9 cellular contexts compared by ENCODE assay signal in genomic region chr1:35573198-35573775, GRCh38. TPM values are rescaled to one million over a fixed set of nuclear protein-coding genes. Genes with fewer than 3 reads are reported as not detected.
A peak's percentile ranks its signal among the peaks of the same experiment; 100 is the strongest.
DNase-seq lines count a peak whose midpoint lies in the region; ATAC-seq and TF ChIP-seq lines count a peak whose summit lies in the region.
"Had no signal": no experiment of that assay in that cellular context is flagged by ENCODE, and none has a peak within 500 bp of the region (broad histone marks: within the 10 kb centered on the region; RNA-seq: fewer than 3 reads in every experiment).

TSS of gene TFAP2E (plus strand) at chr1:35573314. CDS start at chr1:35573578, 264 bp downstream.

- H3K9ac ChIP-seq in duodenal mucosa (ENCODE audit: low read depth in 1 of 2, low read length in 2 of 2), result peak within 1 kb of the TSS in 1 of 2 donors; percentile 3

- H3K36me3 Mint-ChIP-seq in CD4-positive, alpha-beta memory T cell, result no peaks in the 10 kb centered on the region
- peaks cover 5% of the 10 kb centered on the region for H3K36me3 Mint-ChIP-seq in activated CD4-positive, alpha-beta T cell treated with anti-CD3 and anti-CD28 coated beads, Interleukin-2, amount 10 ng/mL, durations not matched to agents 7 days and 5 days (ENCODE audit: low read depth)

- peaks cover 26% of the 10 kb centered on the region for H3K4me1 ChIP-seq in CD4-positive, alpha-beta memory T cell (ENCODE audit: insufficient read depth, low read length)
- peaks cover 13 to 18% of the 10 kb centered on the region in 2 donors for H3K4me1 ChIP-seq in duodenal mucosa (ENCODE audit: control insufficient read depth in 1 of 2, insufficient read depth in 2 of 2, low read length in 2 of 2)
- peaks cover 13 to 29% of the 10 kb centered on the region in 2 donors for H3K4me1 ChIP-seq in thyroid gland

- POLR2A ChIA-PET in CD4-positive, alpha-beta memory T cell (lab: Charles Lee; ENCODE audit: partially characterized antibody), result interaction anchor here (0.9 to 2.4 kb wide), 6 partner anchors 9 to 196 kb away, joined by 3 to 9 read pairs (median 3); partner anchors contain the start of genes CLSPN, KIAA0319L and NCDN
- POLR2A ChIA-PET in activated CD4-positive, alpha-beta T cell treated with anti-CD3 and anti-CD28 coated beads, Interleukin-2, amount 10 ng/mL, durations not matched to agents 7 days and 5 days (lab: Charles Lee), result no interaction called here

- DNase-seq in CD4-positive, alpha-beta memory T cell, result no peak
- DNase-seq in NCI-H2227 (lab: John Stamatoyannopoulos, UW; ENCODE audit: unreplicated experiment) (peak; percentile 80), left lobe of liver (ENCODE audit: low spot score) (no peak), thyroid gland (peak; percentile 51 to 58), SHP77 treated with DMSO at 0.1 percent for 48 hours (lab: John Stamatoyannopoulos, UW) (no peak)
- DNase-seq in activated CD4-positive, alpha-beta T cell treated with anti-CD3 and anti-CD28 coated beads, Interleukin-2, amount 10 ng/mL, durations not matched to agents 7 days and 5 days, result no peak
- no peak for DNase-seq in activated CD8-positive, alpha-beta memory T cell treated with anti-CD3 and anti-CD28 coated beads, Interleukin-2, amount 50 U/mL, for 48 hours

- no peak for TF ChIP-seq POLR2A in thyroid gland (IDR thresholded peaks at IDR 0.05)

- no peaks in the 10 kb centered on the region for H3K9me3 ChIP-seq in CD4-positive, alpha-beta memory T cell (ENCODE audit: control insufficient read depth in 1 of 2, low read length in 2 of 2)
- H3K9me3 ChIP-seq in duodenal mucosa (ENCODE audit: control insufficient read depth in 1 of 2, low read length in 2 of 2), result no peaks in the 10 kb centered on the region
- H3K9me3 ChIP-seq in thyroid gland, result no peaks in the 10 kb centered on the region

- H3K4me1 Mint-ChIP-seq in CD4-positive, alpha-beta memory T cell, result peaks cover 11 to 43% (median 25%) of the 10 kb centered on the region in 4 donors
- peaks cover 27% of the 10 kb centered on the region for H3K4me1 Mint-ChIP-seq in activated CD4-positive, alpha-beta T cell treated with anti-CD3 and anti-CD28 coated beads, Interleukin-2, amount 10 ng/mL, durations not matched to agents 7 days and 5 days

- no peaks in the 10 kb centered on the region for H3K36me3 ChIP-seq in CD4-positive, alpha-beta memory T cell (ENCODE audit: insufficient read depth, low read length)
- no peaks in the 10 kb centered on the region for H3K36me3 ChIP-seq in duodenal mucosa (ENCODE audit: control insufficient read depth in 1 of 2, insufficient read depth in 2 of 2, low read length in 2 of 2)
- no peaks in the 10 kb centered on the region for H3K36me3 ChIP-seq in thyroid gland

- ATAC-seq in left lobe of liver, result peak; percentile 10

- no peak within 1 kb of the TSS for H3K27ac ChIP-seq in CD4-positive, alpha-beta memory T cell (ENCODE audit: low read depth, low read length)
- H3K27ac ChIP-seq in duodenal mucosa (ENCODE audit: low read depth, low read length) (no peak within 1 kb of the TSS), thyroid gland (no peak within 1 kb of the TSS)
- H3K27ac ChIP-seq: epithelial cell of prostate had no signal

- peaks cover 0 to 2% (median 0%) of the 10 kb centered on the region in 8 donors for H3K9me3 Mint-ChIP-seq in CD4-positive, alpha-beta memory T cell
- H3K9me3 Mint-ChIP-seq in activated CD4-positive, alpha-beta T cell treated with anti-CD3 and anti-CD28 coated beads, Interleukin-2, amount 10 ng/mL, durations not matched to agents 7 days and 5 days, result no peaks in the 10 kb centered on the region

- H3K4me3 ChIP-seq in CD4-positive, alpha-beta memory T cell (ENCODE audit: low read length in 2 of 2), result no peak within 1 kb of the TSS
- H3K4me3 ChIP-seq in duodenal mucosa (ENCODE audit: low read depth in 1 of 2, low read length in 2 of 2) (peak within 1 kb of the TSS; percentile 25 to 61), thyroid gland (replicated peaks in 1 of 3) (peak within 1 kb of the TSS in 1 of 3 donors; percentile 25)

- peaks cover 1 to 2% of the 10 kb centered on the region in 2 donors for H3K27me3 Mint-ChIP-seq in CD4-positive, alpha-beta memory T cell
- H3K27me3 Mint-ChIP-seq in activated CD4-positive, alpha-beta T cell treated with anti-CD3 and anti-CD28 coated beads, Interleukin-2, amount 10 ng/mL, durations not matched to agents 7 days and 5 days, result peaks cover 34% of the 10 kb centered on the region

- H3K4me3 Mint-ChIP-seq in CD4-positive, alpha-beta memory T cell, result peak within 1 kb of the TSS in 5 of 8 donors; percentile 8 to 72 (median 47)
- no peak within 1 kb of the TSS for H3K4me3 Mint-ChIP-seq in activated CD4-positive, alpha-beta T cell treated with anti-CD3 and anti-CD28 coated beads, Interleukin-2, amount 10 ng/mL, durations not matched to agents 7 days and 5 days

- intact Hi-C loops in CD4-positive, alpha-beta memory T cell (cut with micrococcal nuclease), result no loop called here
- intact Hi-C loops in thyroid gland (cut with DNase I), result no loop called here

- no peaks in the 10 kb centered on the region for H3K27me3 ChIP-seq in CD4-positive, alpha-beta memory T cell (ENCODE audit: insufficient read depth, low read length)
- peaks cover 35 to 44% of the 10 kb centered on the region in 2 donors for H3K27me3 ChIP-seq in duodenal mucosa (ENCODE audit: control insufficient read depth in 1 of 2, insufficient read depth in 2 of 2, low read length in 2 of 2)
- H3K27me3 ChIP-seq in thyroid gland, result peaks cover 16% of the 10 kb centered on the region

- no peak for TF ChIP-seq CTCF in thyroid gland (IDR thresholded peaks at IDR 0.05)

- 2 to 6% methylated on average over 11 to 30 of the region's 60 CpGs for WGBS in thyroid gland, 2 donors

- CTCF ChIA-PET in CD4-positive, alpha-beta memory T cell (lab: Charles Lee; ENCODE audit: partially characterized antibody), result interaction anchor here (0.7 to 4.1 kb wide), 6 partner anchors 8 to 202 kb away, joined by 3 to 50 read pairs (median 14); no protein-coding TSS in a partner anchor
- CTCF ChIA-PET in activated CD4-positive, alpha-beta T cell treated with anti-CD3 and anti-CD28 coated beads, Interleukin-2, amount 10 ng/mL, durations not matched to agents 7 days and 5 days (lab: Charles Lee), result interaction anchor here (1.2 to 3.1 kb wide), 4 partner anchors 10 to 213 kb away, joined by 3 to 8 read pairs (median 4); no protein-coding TSS in a partner anchor

- peak within 1 kb of the TSS in 1 of 7 donors; percentile 6 for H3K27ac Mint-ChIP-seq in CD4-positive, alpha-beta memory T cell
- H3K27ac Mint-ChIP-seq in activated CD4-positive, alpha-beta T cell treated with anti-CD3 and anti-CD28 coated beads, Interleukin-2, amount 10 ng/mL, durations not matched to agents 7 days and 5 days, result no peak within 1 kb of the TSS

RNA-seq across cellular contexts. Expression of gene TFAP2E, which starts in this region (rescaled TPM):
- total RNA-seq in CD4-positive, alpha-beta memory T cell, result 1 to 10 TPM; 2.3 to 2.9 TPM
- polyA plus RNA-seq in CD4-positive, alpha-beta memory T cell, result under 1 TPM in 1 of 2 donors, not detected in 1; 0.23 TPM
- total RNA-seq in left lobe of liver, result 0.13 TPM
- under 1 TPM in 1 of 4 donors, not detected in 3; 0.81 TPM for total RNA-seq in thyroid gland
- total RNA-seq in activated CD4-positive, alpha-beta T cell treated with anti-CD3 and anti-CD28 coated beads, Interleukin-2, amount 10 ng/mL, durations not matched to agents 7 days and 5 days, result under 1 TPM; 0.42 to 0.65 TPM

Comparison
In these comparisons a context has a peak if more than half of its experiments do, and no peak if none do; other contexts are left out.
1. Peak in ATAC-seq in left lobe of liver; RNA of the gene not detected or under 1 TPM.
2. Peak in DNase-seq in thyroid gland; RNA of the gene not detected or under 1 TPM.
3. H3K4me3 ChIP-seq: peak in duodenal mucosa (2 of 2); none in CD4-positive, alpha-beta memory T cell (0 of 2).